ENCODE assay signal across 27 cellular contexts in genomic region chr10:108691126-108691525, GRCh38.
"Had no signal": no experiment of that assay in that cellular context is flagged by ENCODE, and none has a peak within 500 bp of the region (broad histone marks: within the 10 kb centered on the region; RNA-seq: fewer than 3 reads in every experiment).

No MANE protein-coding gene starts in this region.

- DNase-seq: effector CD8-positive, alpha-beta T cell; foreskin keratinocyte; heart left ventricle; kidney; mesenchymal stem cell; mucosa of descending colon; naive B cell; right lobe of liver; small intestine; stimulated activated CD4-positive, alpha-beta T cell treated with anti-CD3 and anti-CD28 coated beads, Interleukin-15, amount 100 ng/mL, for 24 hours; stimulated activated CD4-positive, alpha-beta T cell treated with anti-CD3 and anti-CD28 coated beads, Interleukin-4, amount 100 ng/mL, for 1 hour; stimulated activated CD8-positive, alpha-beta memory T cell treated with anti-CD3 and anti-CD28 coated beads, Interleukin-4, amount 100 ng/mL, for 48 hours; stimulated activated naive CD4-positive, alpha-beta T cell; stimulated activated naive CD8-positive, alpha-beta T cell treated with anti-CD3 and anti-CD28 coated beads, Interleukin-15, amount 100 ng/mL, for 72 hours; thyroid gland; trophoblast cell had no signal

- ATAC-seq: foreskin keratinocyte; gastroesophageal sphincter; heart left ventricle; left lobe of liver; mucosa of descending colon; natural killer cell treated with Interleukin-12 subunit alpha and Interleukin-12 subunit beta and Interleukin-15 and Interleukin-18, amount 100 ng/mL, for 72 hours; right lobe of liver; stimulated activated naive CD8-positive, alpha-beta T cell treated with anti-CD3 and anti-CD28 coated beads, Interleukin-15, amount 100 ng/mL, for 72 hours had no signal

- H3K4me1 ChIP-seq: esophagus muscularis mucosa, foreskin keratinocyte, gastroesophageal sphincter, heart left ventricle, parathyroid adenoma, right lobe of liver, thyroid gland, vagina had no signal

- H3K27ac ChIP-seq: esophagus muscularis mucosa, foreskin keratinocyte, gastroesophageal sphincter, heart left ventricle, hepatocyte, parathyroid adenoma, right lobe of liver, thyroid gland, vagina had no signal

- H3K9ac ChIP-seq: parathyroid adenoma had no signal

- H3K27me3 ChIP-seq: esophagus muscularis mucosa, foreskin keratinocyte, gastroesophageal sphincter, heart left ventricle, hepatocyte, right lobe of liver, thyroid gland, vagina had no signal

- H3K4me3 Mint-ChIP-seq: dendritic cell treated with granulocyte-macrophage colony-stimulating factor and Interleukin-4, amounts not matched to agents 40 ng/mL and 50 ng/mL, for 4 days; mesothelial cell of epicardium; naive B cell; natural killer cell treated with Interleukin-12 subunit alpha and Interleukin-12 subunit beta and Interleukin-15 and Interleukin-18, amount 100 ng/mL, for 72 hours; neural crest cell; stimulated activated naive CD8-positive, alpha-beta T cell treated with anti-CD3 and anti-CD28 coated beads, Interleukin-15, amount 100 ng/mL, for 72 hours had no signal

- H2AFZ ChIP-seq: hepatocyte, parathyroid adenoma had no signal

- H3K4me2 ChIP-seq: hepatocyte had no signal

- H3K36me3 Mint-ChIP-seq: mesothelial cell of epicardium; naive B cell; natural killer cell treated with Interleukin-12 subunit alpha and Interleukin-12 subunit beta and Interleukin-15 and Interleukin-18, amount 100 ng/mL, for 72 hours had no signal

- H3K27me3 Mint-ChIP-seq: dendritic cell treated with granulocyte-macrophage colony-stimulating factor and Interleukin-4, amounts not matched to agents 40 ng/mL and 50 ng/mL, for 4 days; naive B cell; natural killer cell treated with Interleukin-12 subunit alpha and Interleukin-12 subunit beta and Interleukin-15 and Interleukin-18, amount 100 ng/mL, for 72 hours; progenitor cell of endocrine pancreas; stimulated activated naive CD8-positive, alpha-beta T cell treated with anti-CD3 and anti-CD28 coated beads, Interleukin-15, amount 100 ng/mL, for 72 hours had no signal

- H3K4me3 ChIP-seq: esophagus muscularis mucosa, gastroesophageal sphincter, heart left ventricle, hepatocyte, mucosa of descending colon, right lobe of liver, thyroid gland, vagina had no signal

- H3K4me1 Mint-ChIP-seq: mesothelial cell of epicardium; naive B cell; neural crest cell; stimulated activated naive CD8-positive, alpha-beta T cell treated with anti-CD3 and anti-CD28 coated beads, Interleukin-15, amount 100 ng/mL, for 72 hours had no signal

- H3K36me3 ChIP-seq: esophagus muscularis mucosa, gastroesophageal sphincter, heart left ventricle, right lobe of liver, thyroid gland, vagina had no signal

- H3K79me2 ChIP-seq: hepatocyte, parathyroid adenoma had no signal

- H3K27ac Mint-ChIP-seq: dendritic cell treated with granulocyte-macrophage colony-stimulating factor and Interleukin-4, amounts not matched to agents 40 ng/mL and 50 ng/mL, for 4 days; mesothelial cell of epicardium; naive B cell; natural killer cell treated with Interleukin-12 subunit alpha and Interleukin-12 subunit beta and Interleukin-15 and Interleukin-18, amount 100 ng/mL, for 72 hours; progenitor cell of endocrine pancreas had no signal

- H3K9me3 ChIP-seq: esophagus muscularis mucosa, gastroesophageal sphincter, heart left ventricle, mucosa of descending colon, right lobe of liver, thyroid gland, vagina had no signal
